Comparison of ENCODE assay signal across 29 cellular contexts in the genomic region with DNA sequence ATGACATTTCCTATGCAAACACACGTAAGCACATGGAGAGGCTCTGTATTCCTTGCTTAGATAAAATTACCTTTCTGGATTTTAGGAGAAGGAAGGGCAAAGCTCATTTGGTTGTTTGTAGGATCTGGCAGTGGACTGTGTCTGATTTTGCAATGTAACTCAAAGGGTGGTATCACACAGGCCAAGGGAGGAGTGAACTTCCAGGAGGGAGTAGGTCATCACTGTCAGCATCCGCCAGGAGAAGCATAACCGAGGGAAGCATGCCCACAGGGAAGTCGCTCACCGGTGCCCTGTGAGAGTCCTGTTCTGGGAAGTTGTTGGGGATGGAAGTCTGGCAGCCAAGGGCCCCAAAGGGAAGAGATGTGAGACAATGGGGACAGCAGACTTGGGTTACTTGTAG.
DNase-seq lines count a peak whose midpoint lies in the region; ATAC-seq, FAIRE-seq and TF ChIP-seq lines count a peak whose summit lies in the region.
"Had no signal": no experiment of that assay in that cellular context is flagged by ENCODE, and none has a peak within 500 bp of the region (broad histone marks: within the 10 kb centered on the region; RNA-seq: fewer than 3 reads in every experiment).

No MANE protein-coding gene starts in this region.

- TF ChIP-seq CTCF in omental fat pad (IDR thresholded peaks at IDR 0.05): no peak

- peak; percentile 69 for FAIRE-seq in urothelium cell line (lab: Jason Lieb, UNC)
- FAIRE-seq: A204.1, A549, D721Med had no signal

- DNase-seq in NCI-H226 (peak; percentile 35), omental fat pad (ENCODE audit: low spot score) (no peak), urothelium cell line (ENCODE audit: low spot score) (no peak), NCI-H1417 treated with DMSO at 0.1 percent for 48 hours (lab: John Stamatoyannopoulos, UW) (no peak)
- no peak for DNase-seq in activated naive CD4-positive, alpha-beta T cell treated with anti-CD3 and anti-CD28 coated beads, Interleukin-2, amount 50 U/mL, for 16 hours
- DNase-seq: 8988T; ACHN; AML-193; BE2C; C1 segment of cervical spinal cord; Caco-2; Calu3; CD4-positive, alpha-beta memory T cell; CD4-positive, alpha-beta T cell; CD4-positive, CD25-positive, alpha-beta regulatory T cell; CD8-positive, alpha-beta memory T cell; CD8-positive, alpha-beta T cell; COR-L47; DMS 273 treated with DMSO at 0.1 percent for 48 hours; DMS153; DMS53; DMS79; DMS79 treated with DMSO at 0.1 percent for 48 hours; DND-41; EL had no signal

- peak; percentile 68 for ATAC-seq in omental fat pad (ENCODE audit: low FRiP score)
- ATAC-seq in GM21717 (IDR thresholded peaks at IDR 0.05; ENCODE audit: unreplicated experiment): no peak
- ATAC-seq: A549; CD8-positive, alpha-beta T cell had no signal
